ENCODE assay signal across 8 cellular contexts in the genomic region with DNA sequence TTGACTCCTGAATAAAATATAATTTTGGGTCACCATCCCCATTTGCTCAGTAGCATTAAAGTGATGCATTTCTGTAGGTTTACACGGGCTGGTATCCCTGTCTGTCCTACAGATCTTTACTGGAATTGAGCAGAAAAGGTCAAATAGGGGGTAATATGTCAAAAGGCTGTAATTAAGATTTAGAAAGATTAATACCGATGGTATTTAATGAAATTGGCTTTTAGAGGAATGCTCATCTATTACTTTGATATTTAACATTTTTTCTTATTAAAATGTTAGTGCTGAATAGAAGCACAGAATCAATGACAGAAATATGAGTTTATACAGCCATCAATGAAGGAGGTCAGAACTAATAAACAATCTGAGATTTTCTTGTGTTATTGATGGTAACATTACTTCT.
"Had no signal": no experiment of that assay in that cellular context is flagged by ENCODE, and none has a peak within 500 bp of the region (broad histone marks: within the 10 kb centered on the region; RNA-seq: fewer than 3 reads in every experiment).

No MANE protein-coding gene starts in this region.

- H3K36me3 ChIP-seq: HAP-1 had no signal

- ATAC-seq: HCT116, K562 had no signal

- H3K27ac Mint-ChIP-seq: HFFc6 had no signal

- H3K9me3 ChIP-seq: HAP-1 had no signal

- H3K4me3 Mint-ChIP-seq: HFFc6 had no signal

- H3K4me3 ChIP-seq: HAP-1, K562 had no signal

- DNase-seq: GOT3, H7, HFFc6, IMR-90, KG1 had no signal
